Comparison of ENCODE assay signal across 21 cellular contexts in genomic region chr6:15980801-15981200, GRCh38.
"Had no signal": no experiment of that assay in that cellular context is flagged by ENCODE, and none has a peak within 500 bp of the region (broad histone marks: within the 10 kb centered on the region; RNA-seq: fewer than 3 reads in every experiment).

No MANE protein-coding gene starts in this region.

- H3K27ac ChIP-seq: colonic mucosa, ovary, right atrium auricular region, sigmoid colon, skin epidermis, stomach had no signal

- ATAC-seq: left colon, left ventricle myocardium superior, natural killer cell had no signal

- H3K9me3 ChIP-seq: colonic mucosa, esophagus squamous epithelium, ovary, right atrium auricular region, sigmoid colon, stomach had no signal

- H3K9me3 Mint-ChIP-seq: immature natural killer cell, natural killer cell had no signal

- H3K36me3 ChIP-seq: colonic mucosa, esophagus squamous epithelium, ovary, right atrium auricular region, sigmoid colon, stomach had no signal

- FAIRE-seq: kidney had no signal

- DNase-seq: colonic mucosa; dermis blood vessel endothelial cell; esophagus squamous epithelium; foreskin fibroblast; immature natural killer cell; kidney; left colon; left ventricle myocardium superior; natural killer cell; nucleus accumbens; ovary; sigmoid colon; stimulated activated CD4-positive, alpha-beta T cell treated with anti-CD3 and anti-CD28 coated beads, Interleukin-12 subunit alpha, Interleukin-12 subunit beta, amount 100 ng/mL, for 4 hours; stimulated activated naive CD4-positive, alpha-beta T cell; stomach; substantia nigra; trophoblast cell had no signal

- H3K4me1 Mint-ChIP-seq: immature natural killer cell, neural crest cell had no signal

- H3K4me1 ChIP-seq: colonic mucosa, right atrium auricular region, sigmoid colon had no signal

- H3K4me3 ChIP-seq: colonic mucosa, esophagus squamous epithelium, lung, ovary, right atrium auricular region, sigmoid colon, skin epidermis, stomach had no signal

- H3K36me3 Mint-ChIP-seq: natural killer cell had no signal

- H3K27ac Mint-ChIP-seq: immature natural killer cell, natural killer cell had no signal

- H3K27me3 ChIP-seq: colonic mucosa, esophagus squamous epithelium, ovary, right atrium auricular region, sigmoid colon, stomach had no signal

- H3K4me3 Mint-ChIP-seq: immature natural killer cell, natural killer cell, neural crest cell had no signal
